Comparison of ENCODE assay signal across 33 cellular contexts in the genomic region with DNA sequence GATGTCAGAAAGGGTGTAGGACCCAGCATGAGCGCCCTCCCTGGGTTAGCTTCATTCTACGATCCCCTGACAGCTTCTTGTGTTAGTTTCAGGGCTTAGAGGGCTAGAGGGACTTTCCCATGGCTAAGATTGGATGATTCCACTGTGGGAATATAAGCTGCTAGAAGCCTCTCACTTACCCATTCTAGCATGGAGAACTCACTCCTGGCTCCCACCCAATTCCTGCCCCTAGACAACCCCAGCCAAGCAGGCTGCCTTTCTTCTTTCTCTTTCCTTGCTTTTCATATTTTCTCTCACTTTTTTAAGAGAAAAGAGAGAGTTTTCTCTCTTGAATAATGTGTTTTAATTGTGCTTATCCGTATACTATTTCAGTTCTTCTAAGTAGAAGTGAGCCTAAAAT.
DNase-seq lines count a peak whose midpoint lies in the region; ATAC-seq and TF ChIP-seq lines count a peak whose summit lies in the region.
"Had no signal": no experiment of that assay in that cellular context is flagged by ENCODE, and none has a peak within 500 bp of the region (broad histone marks: within the 10 kb centered on the region; RNA-seq: fewer than 3 reads in every experiment).

No MANE protein-coding gene starts in this region.

- no peak for TF ChIP-seq CTCF in thyroid gland (IDR thresholded peaks at IDR 0.05)
- no peak for TF ChIP-seq CTCF in hepatocyte (IDR thresholded peaks at IDR 0.05; ENCODE audit: poor library complexity)

- H3K9me3 ChIP-seq in thyroid gland: no peaks in the 10 kb centered on the region
- H3K9me3 ChIP-seq in hepatocyte (ENCODE audit: low read depth): no peaks in the 10 kb centered on the region
- H3K9me3 ChIP-seq: BE2C; BLaER1; BLaER1 treated with 17β-estradiol and CSF1 and Interleukin-3, amounts not matched to agents 10 nM and 100 nM; Caco-2 had no signal

- no peaks in the 10 kb centered on the region for H3K27me3 ChIP-seq in thyroid gland
- no peaks in the 10 kb centered on the region for H3K27me3 ChIP-seq in hepatocyte
- H3K27me3 ChIP-seq: BE2C; BLaER1; BLaER1 treated with 17β-estradiol and CSF1 and Interleukin-3, amounts not matched to agents 10 nM and 100 nM had no signal

- H3K36me3 ChIP-seq in thyroid gland: no peaks in the 10 kb centered on the region
- no peaks in the 10 kb centered on the region for H3K36me3 ChIP-seq in hepatocyte (replicated peaks; ENCODE audit: insufficient read depth, low read depth)
- H3K36me3 ChIP-seq: BE2C; BLaER1; BLaER1 treated with 17β-estradiol and CSF1 and Interleukin-3, amounts not matched to agents 10 nM and 100 nM had no signal

- 34 to 35% methylated on average over 3 of the region's 3 CpGs for WGBS in thyroid gland, 2 donors
- WGBS in hepatocyte (ENCODE audit: low lambda C conversion rate, missing lambda C conversion rate): 81% methylated on average over 3 of the region's 3 CpGs

- H3K4me1 ChIP-seq in thyroid gland (peaks cover 5 to 6% of the 10 kb centered on the region in 2 donors), hepatocyte (ENCODE audit: insufficient read depth) (no peaks in the 10 kb centered on the region)
- H3K4me1 ChIP-seq: A549; BE2C; BLaER1; BLaER1 treated with 17β-estradiol and CSF1 and Interleukin-3, amounts not matched to agents 10 nM and 100 nM; Caco-2 had no signal

- ATAC-seq in GM19467 (IDR thresholded peaks at IDR 0.05; ENCODE audit: unreplicated experiment) (no peak), HG02981 (IDR thresholded peaks at IDR 0.05; ENCODE audit: unreplicated experiment) (no peak)
- ATAC-seq: A549; CD8-positive, alpha-beta T cell had no signal

- H3K4me2 ChIP-seq in hepatocyte: no peak overlapping the region
- H3K4me2 ChIP-seq: A549; BLaER1; BLaER1 treated with 17β-estradiol and CSF1 and Interleukin-3, amounts not matched to agents 10 nM and 100 nM had no signal

- H4K20me1 ChIP-seq in hepatocyte (ENCODE audit: insufficient read depth, poor library complexity, severe bottlenecking): no peaks in the 10 kb centered on the region
- H4K20me1 ChIP-seq: BLaER1; BLaER1 treated with 17β-estradiol and CSF1 and Interleukin-3, amounts not matched to agents 10 nM and 100 nM had no signal

- intact Hi-C loops in thyroid gland (cut with DNase I): no loop called here

- H3K4me3 ChIP-seq in thyroid gland (replicated peaks in 1 of 3) (no peak overlapping the region), hepatocyte (no peak overlapping the region)
- H3K4me3 ChIP-seq: A549; BLaER1; BLaER1 treated with 17β-estradiol and CSF1 and Interleukin-3, amounts not matched to agents 10 nM and 100 nM had no signal

- H2AFZ ChIP-seq in hepatocyte: no peak overlapping the region

- peak; percentile 1 for DNase-seq in HK-2 (ENCODE audit: unreplicated experiment)
- peak; percentile 1 for DNase-seq in kidney tubule cell (ENCODE audit: low spot score)
- peak; percentile 1 for DNase-seq in renal cortical epithelial cell (ENCODE audit: low read depth)
- peak; percentile 77 to 84 for DNase-seq in thyroid gland
- no peak for DNase-seq in SIG-M5 treated with dmso at 0.1 percent for 504 hours (lab: John Stamatoyannopoulos, UW; ENCODE audit: unreplicated experiment)
- DNase-seq in hepatocyte (ENCODE audit: low spot score): no peak
- DNase-seq: 8988T; ACHN; AML-193; BE2C; C1 segment of cervical spinal cord; Caco-2; Calu3; CD4-positive, alpha-beta memory T cell; CD4-positive, alpha-beta T cell; CD4-positive, CD25-positive, alpha-beta regulatory T cell; CD8-positive, alpha-beta memory T cell; CD8-positive, alpha-beta T cell; COR-L47; DMS 273 treated with DMSO at 0.1 percent for 48 hours; DMS153; DMS53; DMS79; DMS79 treated with DMSO at 0.1 percent for 48 hours; DND-41; EL had no signal

- H3K27ac ChIP-seq in thyroid gland (no peak overlapping the region), hepatocyte (no peak overlapping the region)
- H3K27ac ChIP-seq: 22Rv1; A549; BLaER1; BLaER1 treated with 17β-estradiol and CSF1 and Interleukin-3, amounts not matched to agents 10 nM and 100 nM; C4-2B had no signal

- no peak for TF ChIP-seq POLR2A in thyroid gland (IDR thresholded peaks at IDR 0.05)

- no peaks in the 10 kb centered on the region for H3K79me2 ChIP-seq in hepatocyte

- no peaks in the 10 kb centered on the region for H3K9me2 ChIP-seq in hepatocyte (replicated peaks; ENCODE audit: insufficient read depth)

Comparison
In these comparisons a context has a peak if more than half of its experiments do, and no peak if none do; other contexts are left out.
1. DNase-seq: peak in HK-2 (single experiment), kidney tubule cell (single experiment), renal cortical epithelial cell (single experiment) and thyroid gland (2 of 2); none in SIG-M5 treated with dmso at 0.1 percent for 504 hours (single experiment) and hepatocyte (single experiment).